ENCODE assay signal across 20 cellular contexts in the genomic region with DNA sequence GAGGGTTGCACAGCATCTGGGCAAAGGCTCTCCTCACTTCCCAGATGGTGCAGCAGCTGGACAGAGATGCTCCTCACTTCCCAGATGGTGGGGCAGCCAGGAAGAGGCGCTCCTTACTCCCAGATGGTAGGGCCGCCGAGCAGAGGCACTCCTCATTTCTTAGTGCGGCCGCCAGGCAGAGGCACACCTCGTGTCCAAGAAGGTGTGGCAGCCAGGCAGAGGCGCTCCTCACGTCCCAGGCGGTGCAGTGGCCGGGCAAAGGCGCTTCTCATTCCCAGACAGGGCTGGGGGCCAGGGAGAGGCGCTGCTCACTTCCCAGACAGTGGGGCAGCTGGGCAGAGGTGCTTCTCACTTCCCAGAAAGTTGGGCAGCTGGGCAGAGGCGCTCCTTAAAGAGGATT. TPM values are rescaled to one million over a fixed set of nuclear protein-coding genes. Genes with fewer than 3 reads are reported as not detected.
DNase-seq lines count a peak whose midpoint lies in the region; ATAC-seq and TF ChIP-seq lines count a peak whose summit lies in the region.
"Had no signal": no experiment of that assay in that cellular context is flagged by ENCODE, and none has a peak within 500 bp of the region (broad histone marks: within the 10 kb centered on the region; RNA-seq: fewer than 3 reads in every experiment).

No MANE protein-coding gene starts in this region.

- H3K27ac ChIP-seq in liver (ENCODE audit: low read depth in 1 of 2, low read length in 2 of 2) (no peak overlapping the region), right lobe of liver (no peak overlapping the region), coronary artery (no peak overlapping the region), lung (ENCODE audit: low read depth in 1 of 2, low read length in 1 of 2) (no peak overlapping the region)
- H3K27ac ChIP-seq: A549; BLaER1 treated with 17β-estradiol and CSF1 and Interleukin-3, amounts not matched to agents 10 nM and 100 nM had no signal

- H3K9ac ChIP-seq in liver (ENCODE audit: low read depth in 1 of 2, low read length in 2 of 2): no peak overlapping the region
- H3K9ac ChIP-seq: BLaER1 treated with 17β-estradiol and CSF1 and Interleukin-3, amounts not matched to agents 10 nM and 100 nM had no signal

- no peaks in the 10 kb centered on the region for H3K4me1 ChIP-seq in liver (ENCODE audit: control insufficient read depth in 4 of 4, insufficient read depth in 4 of 4, low read length in 3 of 4)
- H3K4me1 ChIP-seq in right lobe of liver: no peaks in the 10 kb centered on the region
- no peaks in the 10 kb centered on the region for H3K4me1 ChIP-seq in lung (ENCODE audit: control insufficient read depth in 2 of 2, insufficient read depth in 2 of 2, low read length in 2 of 2)
- H3K4me1 ChIP-seq: A549; BE2C; BLaER1 treated with 17β-estradiol and CSF1 and Interleukin-3, amounts not matched to agents 10 nM and 100 nM had no signal

- TF ChIP-seq CTCF in liver (IDR thresholded peaks at IDR 0.05; ENCODE audit: low read depth, low read length, missing input control): no peak
- no peak for TF ChIP-seq CTCF in right lobe of liver (IDR thresholded peaks at IDR 0.05)
- no peak for TF ChIP-seq CTCF in coronary artery (IDR thresholded peaks at IDR 0.05)
- no peak for TF ChIP-seq CTCF in lung (IDR thresholded peaks at IDR 0.05; ENCODE audit: control extremely low read depth, extremely low read depth)

- TF ChIP-seq POLR2A in right lobe of liver (IDR thresholded peaks at IDR 0.05): no peak

- DNase-seq in right lobe of liver (no peak), coronary artery (ENCODE audit: low spot score) (no peak), lung (ENCODE audit: low spot score) (no peak), NCI-H345 treated with DMSO at 0.1 percent for 48 hours (lab: John Stamatoyannopoulos, UW; ENCODE audit: unreplicated experiment) (no peak)
- no peak for DNase-seq in stimulated activated naive CD4-positive, alpha-beta T cell (lab: John Stamatoyannopoulos, UW)
- no peak for DNase-seq in stimulated activated naive CD8-positive, alpha-beta T cell treated with anti-CD3 and anti-CD28 coated beads, Interleukin-15, Interleukin-2, amounts not matched to agents 100 U/mL and 50 U/mL, for 24 hours
- DNase-seq: 8988T; ACHN; AML-193; BE2C; CD4-positive, alpha-beta T cell; CD8-positive, alpha-beta memory T cell; DMS153; DND-41; H9 had no signal

- H3K9me3 ChIP-seq in liver (ENCODE audit: control insufficient read depth in 4 of 4, low read length in 3 of 4) (peaks cover 30 to 72% (median 37%) of the 10 kb centered on the region in 4 donors), right lobe of liver (peaks cover 0 to 53% (median 15%) of the 10 kb centered on the region in 4 donors), lung (ENCODE audit: control insufficient read depth in 2 of 2, insufficient read depth in 1 of 2, low read length in 1 of 2) (peaks cover 21 to 55% of the 10 kb centered on the region in 2 donors)

- H3K4me3 ChIP-seq in liver (ENCODE audit: low read depth in 1 of 3, low read length in 3 of 3): peak overlapping the region in 2 of 3 donors; percentile 10 to 18
- no peak overlapping the region for H3K4me3 ChIP-seq in right lobe of liver
- H3K4me3 ChIP-seq in coronary artery: peak overlapping the region; percentile 11
- peak overlapping the region; percentile 1 for H3K4me3 ChIP-seq in lung
- H3K4me3 ChIP-seq: A549 had no signal

- intact Hi-C loops in right lobe of liver (cut with DNase I): no loop called here

- H3K36me3 ChIP-seq in liver (ENCODE audit: control insufficient read depth in 4 of 4, insufficient read depth in 3 of 4, low read depth in 1 of 4, low read length in 3 of 4): no peaks in the 10 kb centered on the region
- H3K36me3 ChIP-seq in right lobe of liver: no peaks in the 10 kb centered on the region
- peaks cover 0 to 15% of the 10 kb centered on the region in 2 donors for H3K36me3 ChIP-seq in lung (ENCODE audit: control insufficient read depth in 2 of 2, insufficient read depth in 2 of 2, low read length in 2 of 2)
- H3K36me3 ChIP-seq: BE2C had no signal

- TF ChIP-seq RAD21 in liver (IDR thresholded peaks at IDR 0.05): no peak

- ATAC-seq in right lobe of liver (no peak), lung (ENCODE audit: insufficient read depth, low FRiP score) (no peak)
- no peak for ATAC-seq in stimulated activated naive CD8-positive, alpha-beta T cell treated with anti-CD3 and anti-CD28 coated beads, Interleukin-15, Interleukin-2, amounts not matched to agents 100 U/mL and 50 U/mL, for 24 hours
- ATAC-seq: A549, HCT116 had no signal

- 91% methylated on average over 13 of the region's 13 CpGs for WGBS in liver
- 88% methylated on average over 1 of the region's 13 CpGs for WGBS in right lobe of liver (ENCODE audit: insufficient coverage, low coverage, low lambda C conversion rate, missing lambda C conversion rate)
- 89 to 98% methylated on average over 13 of the region's 13 CpGs for whole genome bisulfite sequencing in lung, 2 donors

- H3K27me3 ChIP-seq in liver (ENCODE audit: control insufficient read depth in 4 of 4, insufficient read depth in 4 of 4, low read length in 3 of 4): no peaks in the 10 kb centered on the region
- H3K27me3 ChIP-seq in right lobe of liver: no peaks in the 10 kb centered on the region
- no peaks in the 10 kb centered on the region for H3K27me3 ChIP-seq in lung (ENCODE audit: control insufficient read depth, insufficient read depth)
- H3K27me3 ChIP-seq: BE2C; BLaER1 treated with 17β-estradiol and CSF1 and Interleukin-3, amounts not matched to agents 10 nM and 100 nM had no signal

TF ChIP-seq in liver, 16 proteins besides CTCF, POLR2A, EP300 and RAD21:
- TF ChIP-seq ZBTB33 (IDR thresholded peaks at IDR 0.05) (no peak), FOXA2 (IDR thresholded peaks at IDR 0.05) (no peak), HNF4G (IDR thresholded peaks at IDR 0.05) (no peak), MAX (IDR thresholded peaks at IDR 0.05) (no peak), RXRA (IDR thresholded peaks at IDR 0.05) (no peak), TAF1 (conservative IDR thresholded peaks at IDR 0.05) (no peak), EGR1 (IDR thresholded peaks at IDR 0.05; ENCODE audit: low read depth in 2 of 2) (no peak), JUND (IDR thresholded peaks at IDR 0.05) (no peak), FOXA1 (IDR thresholded peaks at IDR 0.05) (no peak), SP1 (IDR thresholded peaks at IDR 0.05) (no peak), HNF4A (conservative IDR thresholded peaks at IDR 0.05) (no peak), YY1 (IDR thresholded peaks at IDR 0.05) (no peak)

RNA-seq across cellular contexts. Expression of gene ZNF732, which starts 48.8 kb away (rescaled TPM):
- under 1 TPM in 1 of 2 donors, not detected in 1; 0.89 TPM for total RNA-seq in liver
- not detected for polyA plus RNA-seq in liver
- total RNA-seq in right lobe of liver: not detected
- 1 to 10 TPM in 1 of 2 donors, not detected in 1; 3.5 TPM for total RNA-seq in lung
- polyA plus RNA-seq in lung: under 1 TPM in 1 of 2 donors, not detected in 1; 0.02 TPM
- total RNA-seq: CD4-positive, alpha-beta T cell; CD8-positive, alpha-beta memory T cell had no signal
- polyA plus RNA-seq: A549; CD14-positive monocyte; CD8-positive, alpha-beta memory T cell had no signal

Comparison
In these comparisons a context has a peak if more than half of its experiments do, and no peak if none do; other contexts are left out.
1. H3K4me3 ChIP-seq: peak in liver (2 of 3), coronary artery (single experiment) and lung (single experiment); none in right lobe of liver (0 of 3).